8 cellular contexts compared by ENCODE assay signal in genomic region chr12:104358353-104359003, GRCh38. TPM values are rescaled to one million over a fixed set of nuclear protein-coding genes. Genes with fewer than 3 reads are reported as not detected.
A peak's percentile ranks its signal among the peaks of the same experiment; 100 is the strongest.
DNase-seq lines count a peak whose midpoint lies in the region; ATAC-seq and TF ChIP-seq lines count a peak whose summit lies in the region.

No MANE protein-coding gene starts in this region.

- TF ChIP-seq CTCF in BE2C (IDR thresholded peaks at IDR 0.05; ENCODE audit: low read depth, low read length) (peak; percentile 90), HL-60 (IDR thresholded peaks at IDR 0.05; ENCODE audit: insufficient read depth, low read length) (peak; percentile 93), RWPE1 (conservative IDR thresholded peaks at IDR 0.05; ENCODE audit: low read depth) (peak; percentile 59), retinal pigment epithelial cell (conservative IDR thresholded peaks at IDR 0.05; ENCODE audit: low read depth, low read length) (peak; percentile 88)

- H3K27me3 ChIP-seq in BE2C (no peaks in the 10 kb centered on the region), HL-60 (ENCODE audit: insufficient read depth, poor library complexity, severe bottlenecking) (no peaks in the 10 kb centered on the region)

- ATAC-seq in GM19043 (IDR thresholded peaks at IDR 0.05; ENCODE audit: low read depth, unreplicated experiment): peak; percentile 70
- no peak for ATAC-seq in HG02840 (IDR thresholded peaks at IDR 0.05; ENCODE audit: low FRiP score, unreplicated experiment)

- H3K4me1 ChIP-seq in BE2C: peaks cover 5% of the 10 kb centered on the region

- H3K4me3 ChIP-seq in BE2C (ENCODE audit: low read depth, low read length) (no peak overlapping the region), HL-60 (replicated peaks; ENCODE audit: insufficient read depth, low read length) (no peak overlapping the region), retinal pigment epithelial cell (ENCODE audit: low read length) (no peak overlapping the region)

- CTCF ChIA-PET in RWPE1 (lab: Yijun Ruan, JAX): interaction anchor here (0.6 to 0.8 kb wide), 6 partner anchors 54 to 624 kb away, joined by 3 to 4 read pairs (median 3); no protein-coding TSS in a partner anchor

- H3K27ac ChIP-seq in HL-60 (replicated peaks) (no peak overlapping the region), RWPE1 (no peak overlapping the region)

- no peaks in the 10 kb centered on the region for H3K9me3 ChIP-seq in BE2C

- DNase-seq in BE2C (peak; percentile 53), HL-60 (ENCODE audit: low read depth in 1 of 2, low spot score in 1 of 2) (peak; percentile 47 to 88), RWPE1 (ENCODE audit: low spot score) (peak; percentile 34), glomerular visceral epithelial cell (ENCODE audit: extremely low spot score) (peak; percentile 52), retinal pigment epithelial cell (ENCODE audit: low read depth) (no peak)
- peak; percentile 38 for DNase-seq in activated T-helper 9 cell treated with anti-CD3 and anti-CD28 coated beads, Interleukin-2, amount 50 U/mL, for 16 hours (ENCODE audit: low read depth)

- 0 out of 2 replicates have a peak, but pooled peaks cover 4% of the 10 kb centered on the region for H3K36me3 ChIP-seq in BE2C

- POLR2A ChIA-PET in RWPE1 (lab: Yijun Ruan, JAX; ENCODE audit: low non-redundant PET): no interaction called here

RNA-seq across cellular contexts. Expression of gene EID3, which starts 54.9 kb away (rescaled TPM):
- 0.60 TPM for polyA plus RNA-seq in BE2C (2012; ENCODE audit: insufficient read depth, insufficient read length, low read depth)
